ENCODE assay signal across 1 cellular context in the genomic region with DNA sequence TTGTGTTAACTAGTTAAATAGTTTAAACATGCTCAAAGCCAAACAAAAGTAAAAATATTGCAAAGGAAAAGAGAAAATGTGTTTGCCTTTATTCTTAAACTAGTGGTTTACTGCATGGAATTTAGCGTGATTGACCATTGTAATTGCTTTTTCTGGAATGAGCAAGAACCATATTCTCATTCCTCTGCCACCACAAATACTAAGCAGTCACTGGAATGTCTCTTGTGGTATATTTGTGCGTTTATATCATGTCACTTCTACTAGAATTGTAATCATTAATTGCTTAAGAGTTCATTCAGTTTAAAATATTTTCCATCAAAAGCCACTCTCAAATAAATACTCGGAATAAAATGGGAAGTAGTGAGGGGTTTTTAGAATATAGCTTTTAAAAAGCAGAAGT.
TF ChIP-seq lines count a peak whose summit lies in the region.

No MANE protein-coding gene starts in this region.

TF ChIP-seq in IMR-90, 13 proteins besides CTCF, POLR2A, EP300 and RAD21 (continued from another document):
- TF ChIP-seq, protein P1, sequence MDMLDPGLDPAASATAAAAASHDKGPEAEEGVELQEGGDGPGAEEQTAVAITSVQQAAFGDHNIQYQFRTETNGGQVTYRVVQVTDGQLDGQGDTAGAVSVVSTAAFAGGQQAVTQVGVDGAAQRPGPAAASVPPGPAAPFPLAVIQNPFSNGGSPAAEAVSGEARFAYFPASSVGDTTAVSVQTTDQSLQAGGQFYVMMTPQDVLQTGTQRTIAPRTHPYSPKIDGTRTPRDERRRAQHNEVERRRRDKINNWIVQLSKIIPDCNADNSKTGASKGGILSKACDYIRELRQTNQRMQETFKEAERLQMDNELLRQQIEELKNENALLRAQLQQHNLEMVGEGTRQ (IDR thresholded peaks at IDR 0.05; ENCODE audit: low read depth, low read length): no peak
